Comparison of ENCODE assay signal across 8 cellular contexts in genomic region chr17:31558748-31559646, GRCh38.
DNase-seq lines count a peak whose midpoint lies in the region; ATAC-seq, FAIRE-seq and TF ChIP-seq lines count a peak whose summit lies in the region.

No MANE protein-coding gene starts in this region.

- H3K18ac ChIP-seq in IMR-90 (ENCODE audit: low read depth, low read length): peak overlapping the region; percentile 63; the same call in 1 of the 2 replicates

- peak overlapping the region; percentile 40; the same call in 1 of the 3 replicates for H2BK15ac ChIP-seq in IMR-90 (ENCODE audit: low read depth, low read length)

- peak; percentile 87 for DNase-seq in 8988T
- peak; percentile 80 for DNase-seq in IMR-90
- peak; percentile 61 to 70 for DNase-seq in SHP77 (lab: John Stamatoyannopoulos, UW)
- DNase-seq in activated naive CD4-positive, alpha-beta T cell treated with anti-CD3 and anti-CD28 coated beads for 36 hours: peak; percentile 61
- peak; percentile 86 to 90 for DNase-seq in frontal cortex (ENCODE audit: low spot score in 2 of 2)
- peak; percentile 85 for DNase-seq in neural progenitor cell (ENCODE audit: low spot score)
- DNase-seq in substantia nigra (lab: John Stamatoyannopoulos, UW): peak in 47 of 49 donors; percentile 21 to 88 (median 68)

- peak overlapping the region; percentile 84 for H4K91ac ChIP-seq in IMR-90 (ENCODE audit: insufficient read depth, low read depth, low read length)

- H3K56ac ChIP-seq in IMR-90 (ENCODE audit: extremely low read depth, insufficient read depth, low read length): no peak overlapping the region; the same call in 1 of the 2 replicates

- H2BK20ac ChIP-seq in IMR-90 (ENCODE audit: low read depth, low read length): peak overlapping the region; percentile 79

- H3K27me3 Mint-ChIP-seq in activated naive CD4-positive, alpha-beta T cell treated with anti-CD3 and anti-CD28 coated beads for 36 hours (ENCODE audit: low read depth): no peaks in the 10 kb centered on the region
- peaks cover 21% of the 10 kb centered on the region for H3K27me3 Mint-ChIP-seq in neural progenitor cell (ENCODE audit: insufficient read depth, low read depth)

- in situ Hi-C loops in IMR-90 (cut with MboI; ENCODE audit: low sequenced_read_pairs): no loop called here

- BruUV-seq in IMR-90 (replicated peaks; lab: Mats Ljungman, UMichigan): no TSS peak

- peak overlapping the region; percentile 93 to 97; a peak in 3 of 4 replicates for H4K8ac ChIP-seq in IMR-90 (ENCODE audit: low read depth in 2 of 2, low read length in 2 of 2)

- H2AFZ ChIP-seq in IMR-90 (replicated peaks; ENCODE audit: low read length, poor library complexity) (peak overlapping the region; percentile 96), neural progenitor cell (replicated peaks) (peak overlapping the region; percentile 85)

- CTCF ChIA-PET in IMR-90 (lab: Yijun Ruan, JAX): interaction anchor here (0.6 to 2.7 kb wide), 2 partner anchors 67 to 284 kb away, joined by 3 to 15 read pairs; no protein-coding TSS in a partner anchor
- CTCF ChIA-PET in activated naive CD4-positive, alpha-beta T cell treated with anti-CD3 and anti-CD28 coated beads for 36 hours (lab: Charles Lee): interaction anchor here (0.7 to 3.7 kb wide), 3 partner anchors 124 to 283 kb away, joined by 3 to 27 read pairs (median 3); no protein-coding TSS in a partner anchor

- peak overlapping the region; percentile 78 for H2AK5ac ChIP-seq in IMR-90 (ENCODE audit: low read depth, low read length)

- H3K36me3 ChIP-seq in IMR-90 (ENCODE audit: control insufficient read depth, insufficient read depth, low read length): peaks cover 5% of the 10 kb centered on the region; the same call in 1 of the 2 replicates
- H3K36me3 ChIP-seq in neural progenitor cell: no peaks in the 10 kb centered on the region

- peaks cover 10% of the 10 kb centered on the region for H3K9me1 ChIP-seq in IMR-90 (ENCODE audit: insufficient read depth, low read length)

- TF ChIP-seq CTCF in IMR-90 (conservative IDR thresholded peaks at IDR 0.05; ENCODE audit: low read depth, low read length): peak; percentile 98
- TF ChIP-seq CTCF in neural progenitor cell (IDR thresholded peaks at IDR 0.05): peak; percentile 84

- TF ChIP-seq POLR2A in GM15510 (IDR thresholded peaks at IDR 0.05; ENCODE audit: borderline replicate concordance, extremely low read depth, insufficient read length) (peak; percentile 30), IMR-90 (IDR thresholded peaks at IDR 0.05; ENCODE audit: low read depth, low read length) (peak; percentile 53; the same call in 1 of the 2 replicates)

- peaks cover 3 to 37% of the 10 kb centered on the region in 2 experiments; a peak in 2 of 4 replicates for H3K79me1 ChIP-seq in IMR-90 (ENCODE audit: low read depth in 1 of 2, low read length in 2 of 2)

- H3K4me1 ChIP-seq in IMR-90 (ENCODE audit: control insufficient read depth, insufficient read depth, low read length) (peaks cover 17% of the 10 kb centered on the region), neural progenitor cell (peaks cover 32% of the 10 kb centered on the region)

- H3K27ac Mint-ChIP-seq in activated naive CD4-positive, alpha-beta T cell treated with anti-CD3 and anti-CD28 coated beads for 36 hours: no peak overlapping the region
- H3K27ac Mint-ChIP-seq in neural progenitor cell: peak overlapping the region; percentile 87

- no peaks in the 10 kb centered on the region for H3K27me3 ChIP-seq in IMR-90 (ENCODE audit: control insufficient read depth, insufficient read depth, low read length)
- peaks cover 88% of the 10 kb centered on the region for H3K27me3 ChIP-seq in neural progenitor cell

- H3K4me2 ChIP-seq in IMR-90 (ENCODE audit: low read depth, low read length) (peak overlapping the region; percentile 87), neural progenitor cell (peak overlapping the region; percentile 72)

- ATAC-seq in IMR-90 (ENCODE audit: low read depth): peak; percentile 94

- H2AK9ac ChIP-seq in IMR-90 (replicated peaks; ENCODE audit: low read depth, low read length, poor library complexity): peak overlapping the region; percentile 99

- H3K23ac ChIP-seq in IMR-90 (ENCODE audit: low read depth, low read length): no peak overlapping the region

- H3K4me3 Mint-ChIP-seq in activated naive CD4-positive, alpha-beta T cell treated with anti-CD3 and anti-CD28 coated beads for 36 hours: peak overlapping the region; percentile 48
- peak overlapping the region; percentile 83 for H3K4me3 Mint-ChIP-seq in neural progenitor cell

- peaks cover 26% of the 10 kb centered on the region for H3K4me1 Mint-ChIP-seq in activated naive CD4-positive, alpha-beta T cell treated with anti-CD3 and anti-CD28 coated beads for 36 hours (ENCODE audit: low read depth)
- H3K4me1 Mint-ChIP-seq in neural progenitor cell: peaks cover 69% of the 10 kb centered on the region

- no peaks in the 10 kb centered on the region for H3K36me3 Mint-ChIP-seq in activated naive CD4-positive, alpha-beta T cell treated with anti-CD3 and anti-CD28 coated beads for 36 hours (ENCODE audit: low read depth)
- H3K36me3 Mint-ChIP-seq in neural progenitor cell: peaks cover 7% of the 10 kb centered on the region

- peak overlapping the region; percentile 87 for H2BK5ac ChIP-seq in IMR-90 (ENCODE audit: low read depth, low read length, poor library complexity, severe bottlenecking)

- H3K4ac ChIP-seq in IMR-90 (ENCODE audit: low read depth, low read length): peak overlapping the region; percentile 82

- FAIRE-seq in frontal cortex (lab: Jason Lieb, UNC): no peak

- H3K9me3 Mint-ChIP-seq in activated naive CD4-positive, alpha-beta T cell treated with anti-CD3 and anti-CD28 coated beads for 36 hours: no peaks in the 10 kb centered on the region
- peaks cover 7% of the 10 kb centered on the region for H3K9me3 Mint-ChIP-seq in neural progenitor cell

- peak overlapping the region; percentile 87 for H3K14ac ChIP-seq in IMR-90 (replicated peaks; ENCODE audit: low read depth, low read length)

- H3K9ac ChIP-seq in IMR-90 (ENCODE audit: low read depth, low read length): peak overlapping the region; percentile 89
- no peak overlapping the region for H3K9ac ChIP-seq in neural progenitor cell

- H4K5ac ChIP-seq in IMR-90 (ENCODE audit: low read depth, low read length): peak overlapping the region; percentile 71

- no peaks in the 10 kb centered on the region for H3K79me2 ChIP-seq in neural progenitor cell (ENCODE audit: low read depth)

- 1% methylated on average over 42 of the region's 120 CpGs; no CpG with 5 or more reads in 1 of the 2 experiments for WGBS in IMR-90 (ENCODE audit: extremely low coverage in 2 of 2, insufficient read length in 1 of 2), 2 experiments

- peak; percentile 90 for TF ChIP-seq RAD21 in IMR-90 (IDR thresholded peaks at IDR 0.05; ENCODE audit: low read length)

- H4K20me1 ChIP-seq in IMR-90 (ENCODE audit: insufficient read depth, low read length) (peaks cover 3% of the 10 kb centered on the region), neural progenitor cell (ENCODE audit: low read depth) (peaks cover 38% of the 10 kb centered on the region)

- H3K4me3 ChIP-seq in IMR-90 (ENCODE audit: insufficient read depth, low read depth, low read length) (peak overlapping the region; percentile 70), neural progenitor cell (peak overlapping the region; percentile 53)

- intact Hi-C loops in IMR-90 (cut with micrococcal nuclease): loop anchor here (1.0 to 5.0 kb wide), 2 partner anchors 183 to 283 kb away; no protein-coding TSS in a partner anchor
- intact Hi-C loops in activated naive CD4-positive, alpha-beta T cell treated with anti-CD3 and anti-CD28 coated beads for 36 hours (cut with micrococcal nuclease): loop anchor here (1.0 to 5.0 kb wide), 3 partner anchors 123 to 298 kb away; partner anchors contain the start of gene COPRS

- dilution Hi-C loops in IMR-90 (cut with HindIII; ENCODE audit: low sequenced_read_pairs, unreplicated experiment): no loop called here

- H2BK120ac ChIP-seq in IMR-90 (ENCODE audit: low read depth, low read length): peak overlapping the region; percentile 90

- peak overlapping the region; percentile 87 for H3K27ac ChIP-seq in IMR-90 (ENCODE audit: insufficient read depth, low read length)
- H3K27ac ChIP-seq in neural progenitor cell: no peak overlapping the region
- peak overlapping the region; percentile 77 for H3K27ac ChIP-seq in substantia nigra (ENCODE audit: low read depth, low read length, poor library complexity, severe bottlenecking)

- H3K9me3 ChIP-seq in IMR-90 (ENCODE audit: control insufficient read depth, insufficient read depth, low read length) (no peaks in the 10 kb centered on the region), neural progenitor cell (ENCODE audit: low read depth) (no peaks in the 10 kb centered on the region)

- H3F3A ChIP-seq in neural progenitor cell (ENCODE audit: low read depth): peaks cover 39% of the 10 kb centered on the region

- POLR2A ChIA-PET in IMR-90 (lab: Charles Lee; ENCODE audit: unreplicated experiment): no interaction called here

TF ChIP-seq in IMR-90, 13 proteins besides CTCF, POLR2A, EP300 and RAD21 (continues in another document):
- peak; percentile 74 for TF ChIP-seq BHLHE40 (IDR thresholded peaks at IDR 0.05; ENCODE audit: low read depth, low read length)
- TF ChIP-seq ELK1 (IDR thresholded peaks at IDR 0.05; ENCODE audit: borderline replicate concordance, low read depth, low read length): no peak
- TF ChIP-seq RCOR1 (IDR thresholded peaks at IDR 0.05; ENCODE audit: insufficient replicate concordance, low read length): no peak
- no peak for TF ChIP-seq MAFK (IDR thresholded peaks at IDR 0.05; ENCODE audit: low read depth, low read length)
- TF ChIP-seq USF2 (IDR thresholded peaks at IDR 0.05; ENCODE audit: low read depth, low read length): peak; percentile 69
- TF ChIP-seq CHD1 (IDR thresholded peaks at IDR 0.05; ENCODE audit: low read depth, low read length): no peak
- TF ChIP-seq FOS (IDR thresholded peaks at IDR 0.05; ENCODE audit: low read depth, low read length): 0 out of 2 replicates have a peak, but pooled peaks have one; percentile 3
- peak; percentile 93 for TF ChIP-seq SMC3 (IDR thresholded peaks at IDR 0.05; ENCODE audit: low read depth, low read length)
